In the genomic region with DNA sequence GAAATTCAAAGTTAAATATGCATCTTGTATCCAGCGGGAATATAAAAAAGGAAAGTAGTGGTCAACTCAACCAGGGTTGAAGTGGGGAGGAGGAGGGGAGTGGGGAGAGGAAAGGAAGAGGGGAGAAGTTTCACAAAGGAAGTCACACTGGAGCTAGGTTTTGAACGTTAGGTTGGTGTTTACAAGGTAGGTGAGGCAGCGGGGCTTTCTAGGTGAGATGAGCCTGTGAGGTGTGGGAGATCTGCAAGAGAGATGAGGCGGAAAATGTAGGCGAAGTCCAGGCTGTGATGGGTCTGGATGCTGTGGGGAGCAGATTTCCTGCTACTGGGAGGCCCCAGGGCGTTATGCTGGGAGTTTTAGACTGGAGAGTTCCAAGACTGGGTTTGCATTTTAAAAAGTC, we compare ENCODE assay signal across 19 cellular contexts. TPM values are rescaled to one million over a fixed set of nuclear protein-coding genes. Genes with fewer than 3 reads are reported as not detected.
DNase-seq lines count a peak whose midpoint lies in the region; ATAC-seq and TF ChIP-seq lines count a peak whose summit lies in the region.
"Had no signal": no experiment of that assay in that cellular context is flagged by ENCODE, and none has a peak within 500 bp of the region (broad histone marks: within the 10 kb centered on the region; RNA-seq: fewer than 3 reads in every experiment).

No MANE protein-coding gene starts in this region.

- WGBS in mesendoderm (ENCODE audit: extremely low coverage, insufficient coverage, low lambda C conversion rate) = no CpG with 5 or more reads among the region's 6 CpGs

- DNase-seq in activated CD4-positive, alpha-beta T cell treated with anti-CD3 and anti-CD28 coated beads for 36 hours = no peak
- DNase-seq in activated CD4-positive, alpha-beta T cell treated with anti-CD3 and anti-CD28 coated beads for 4 hours = no peak
- DNase-seq in GM12865 (ENCODE audit: low read depth) (peak; percentile 37), naive B cell (no peak), mesendoderm (no peak), inferior parietal cortex (ENCODE audit: extremely low spot score) (no peak)
- no peak for DNase-seq in activated CD8-positive, alpha-beta T cell treated with anti-CD3 and anti-CD28 coated beads for 36 hours
- DNase-seq: activated CD4-positive, CD25-positive, alpha-beta regulatory T cell treated with anti-CD3 and anti-CD28 coated beads, Interleukin-2, amount 50 U/mL, for 72 hours; NCI-H1930; NCI-H446; SHP77; stimulated activated CD4-positive, alpha-beta T cell treated with anti-CD3 and anti-CD28 coated beads, Interleukin-12 subunit alpha, Interleukin-12 subunit beta, amount 100 ng/mL, for 4 hours; upper lobe of right lung had no signal

- H3K36me3 Mint-ChIP-seq in activated CD4-positive, alpha-beta T cell treated with anti-CD3 and anti-CD28 coated beads for 36 hours (ENCODE audit: low read depth) = no peaks in the 10 kb centered on the region
- H3K36me3 Mint-ChIP-seq in activated CD8-positive, alpha-beta T cell treated with anti-CD3 and anti-CD28 coated beads for 36 hours (ENCODE audit: low read depth) = no peaks in the 10 kb centered on the region
- no peaks in the 10 kb centered on the region for H3K36me3 Mint-ChIP-seq in naive B cell
- H3K36me3 Mint-ChIP-seq: neural progenitor cell had no signal

- H3K36me3 ChIP-seq in mesendoderm (ENCODE audit: control insufficient read depth, insufficient read depth, low read length) = no peaks in the 10 kb centered on the region
- H3K36me3 ChIP-seq: neural progenitor cell, upper lobe of right lung had no signal

- TF ChIP-seq CTCF in GM12865 (IDR thresholded peaks at IDR 0.05; ENCODE audit: insufficient read depth, low read depth, low read length, missing control alignments) = no peak
- no peak for TF ChIP-seq CTCF in activated CD8-positive, alpha-beta T cell treated with anti-CD3 and anti-CD28 coated beads for 36 hours (IDR thresholded peaks at IDR 0.05)

- no peak overlapping the region for H2BK15ac ChIP-seq in mesendoderm (replicated peaks; ENCODE audit: low read depth)

- peak overlapping the region; percentile 30 for H3K27ac Mint-ChIP-seq in activated CD4-positive, alpha-beta T cell treated with anti-CD3 and anti-CD28 coated beads for 36 hours
- peak overlapping the region; percentile 37 for H3K27ac Mint-ChIP-seq in activated CD8-positive, alpha-beta T cell treated with anti-CD3 and anti-CD28 coated beads for 36 hours
- H3K27ac Mint-ChIP-seq in naive B cell = peak overlapping the region; percentile 65 to 88 (median 69)
- H3K27ac Mint-ChIP-seq: neural progenitor cell had no signal

- H3K27me3 ChIP-seq in mesendoderm (ENCODE audit: insufficient read depth, low read length, poor library complexity) = no peaks in the 10 kb centered on the region
- H3K27me3 ChIP-seq: hepatocyte, neural progenitor cell, upper lobe of right lung had no signal

- peaks cover 26% of the 10 kb centered on the region for H3K4me1 Mint-ChIP-seq in activated CD4-positive, alpha-beta T cell treated with anti-CD3 and anti-CD28 coated beads for 36 hours
- H3K4me1 Mint-ChIP-seq in activated CD8-positive, alpha-beta T cell treated with anti-CD3 and anti-CD28 coated beads for 36 hours (ENCODE audit: low read depth) = peaks cover 45% of the 10 kb centered on the region
- peaks cover 64 to 83% (median 77%) of the 10 kb centered on the region in 3 donors for H3K4me1 Mint-ChIP-seq in naive B cell

- CTCF ChIA-PET in activated CD4-positive, alpha-beta T cell treated with anti-CD3 and anti-CD28 coated beads for 36 hours (lab: Charles Lee) = interaction anchor here (0.6 to 1.0 kb wide), 5 partner anchors 19 to 235 kb away, joined by 3 to 4 read pairs (median 3); no protein-coding TSS in a partner anchor
- CTCF ChIA-PET in activated CD8-positive, alpha-beta T cell treated with anti-CD3 and anti-CD28 coated beads for 36 hours (lab: Charles Lee) = interaction anchor here (1.0 to 2.4 kb wide), 6 partner anchors 9 to 102 kb away, joined by 3 to 9 read pairs (median 4); a partner anchor contains a TSS

- H3K56ac ChIP-seq in mesendoderm (ENCODE audit: low read length) = no peak overlapping the region

- no peak overlapping the region for H4K8ac ChIP-seq in mesendoderm (ENCODE audit: low read depth, low read length)

- H2BK5ac ChIP-seq in mesendoderm (ENCODE audit: low read length) = no peak overlapping the region

- ATAC-seq in activated CD4-positive, alpha-beta T cell treated with anti-CD3 and anti-CD28 coated beads for 36 hours = no peak
- peak; percentile 25 for ATAC-seq in activated CD8-positive, alpha-beta T cell treated with anti-CD3 and anti-CD28 coated beads for 36 hours
- peak; percentile 22 to 29 for ATAC-seq in naive B cell (ENCODE audit: low read depth in 2 of 2)
- no peak for ATAC-seq in HG03439 (IDR thresholded peaks at IDR 0.05; ENCODE audit: unreplicated experiment)

- H3K79me2 ChIP-seq in mesendoderm (ENCODE audit: control insufficient read depth, insufficient read depth, low read length) = no peaks in the 10 kb centered on the region
- H3K79me2 ChIP-seq: hepatocyte had no signal

- no peak overlapping the region for H3K18ac ChIP-seq in mesendoderm (ENCODE audit: low read length)

- no peak overlapping the region for H3K27ac ChIP-seq in mesendoderm (ENCODE audit: low read depth, low read length)
- H3K27ac ChIP-seq: hepatocyte, neural progenitor cell, upper lobe of right lung had no signal

- H3K27me3 Mint-ChIP-seq in activated CD4-positive, alpha-beta T cell treated with anti-CD3 and anti-CD28 coated beads for 36 hours = no peaks in the 10 kb centered on the region
- no peaks in the 10 kb centered on the region for H3K27me3 Mint-ChIP-seq in activated CD8-positive, alpha-beta T cell treated with anti-CD3 and anti-CD28 coated beads for 36 hours
- no peaks in the 10 kb centered on the region for H3K27me3 Mint-ChIP-seq in naive B cell

- H2BK120ac ChIP-seq in mesendoderm (ENCODE audit: low read depth, low read length) = no peak overlapping the region

- no peaks in the 10 kb centered on the region for H3K4me1 ChIP-seq in mesendoderm (ENCODE audit: control insufficient read depth, low read depth, low read length)

- H3K79me1 ChIP-seq in mesendoderm (ENCODE audit: low read length) = no peaks in the 10 kb centered on the region

- no peak overlapping the region for H3K4me3 Mint-ChIP-seq in activated CD4-positive, alpha-beta T cell treated with anti-CD3 and anti-CD28 coated beads for 36 hours
- H3K4me3 Mint-ChIP-seq in activated CD8-positive, alpha-beta T cell treated with anti-CD3 and anti-CD28 coated beads for 36 hours = peak overlapping the region; percentile 6
- H3K4me3 Mint-ChIP-seq in naive B cell = peak overlapping the region in 7 of 8 donors; percentile 46 to 83 (median 66)
- H3K4me3 Mint-ChIP-seq: neural progenitor cell had no signal

- no peak overlapping the region for H3K9ac ChIP-seq in mesendoderm (ENCODE audit: low read length)
- H3K9ac ChIP-seq: neural progenitor cell had no signal

- H3K4me2 ChIP-seq in mesendoderm (ENCODE audit: low read length) = no peak overlapping the region
- H3K4me2 ChIP-seq: hepatocyte, neural progenitor cell had no signal

- intact Hi-C loops in activated CD4-positive, alpha-beta T cell treated with anti-CD3 and anti-CD28 coated beads for 36 hours (cut with DNase I, micrococcal nuclease) = no loop called here
- intact Hi-C loops in activated CD8-positive, alpha-beta T cell treated with anti-CD3 and anti-CD28 coated beads for 36 hours (cut with micrococcal nuclease) = no loop called here

- no peak overlapping the region for H3K4me3 ChIP-seq in GM12865 (ENCODE audit: low read depth, low read length)
- H3K4me3 ChIP-seq in mesendoderm (ENCODE audit: low read length) = no peak overlapping the region
- H3K4me3 ChIP-seq: hepatocyte, neural progenitor cell, upper lobe of right lung had no signal

- H3K4ac ChIP-seq in mesendoderm (ENCODE audit: low read depth, low read length) = no peak overlapping the region

- H3K9me3 Mint-ChIP-seq in activated CD4-positive, alpha-beta T cell treated with anti-CD3 and anti-CD28 coated beads for 36 hours (ENCODE audit: low read depth) = no peaks in the 10 kb centered on the region
- H3K9me3 Mint-ChIP-seq in activated CD8-positive, alpha-beta T cell treated with anti-CD3 and anti-CD28 coated beads for 36 hours = no peaks in the 10 kb centered on the region
- no peaks in the 10 kb centered on the region for H3K9me3 Mint-ChIP-seq in naive B cell

- H2AK5ac ChIP-seq in mesendoderm (ENCODE audit: low read length) = no peak overlapping the region

- H4K5ac ChIP-seq in mesendoderm (ENCODE audit: low read length) = no peak overlapping the region

- H3K23ac ChIP-seq in mesendoderm (ENCODE audit: low read length) = no peak overlapping the region

- POLR2A ChIA-PET in activated CD4-positive, alpha-beta T cell treated with anti-CD3 and anti-CD28 coated beads for 36 hours (lab: Charles Lee) = no interaction called here
- POLR2A ChIA-PET in activated CD8-positive, alpha-beta T cell treated with anti-CD3 and anti-CD28 coated beads for 36 hours (lab: Charles Lee) = interaction anchor here (0.6 to 1.0 kb wide), 3 partner anchors 9 to 63 kb away, joined by 3 read pairs; no protein-coding TSS in a partner anchor

RNA-seq across cellular contexts. Expression of a gene that starts 36.1 kb away (rescaled TPM):
- total RNA-seq in activated CD4-positive, alpha-beta T cell treated with anti-CD3 and anti-CD28 coated beads for 36 hours = not detected
- not detected for total RNA-seq in activated CD8-positive, alpha-beta T cell treated with anti-CD3 and anti-CD28 coated beads for 36 hours
- not detected for polyA plus RNA-seq in naive B cell (ENCODE audit: low read depth in 6 of 6)
- polyA plus RNA-seq in mesendoderm (2013, experiment 1 of 2) = not detected
- not detected for polyA plus RNA-seq in mesendoderm (2013, experiment 2 of 2)
- total RNA-seq: hepatocyte, kidney epithelial cell, mesenteric fat pad, pulmonary artery endothelial cell, upper lobe of right lung had no signal
- polyA plus RNA-seq: hepatocyte had no signal

RNA-seq across cellular contexts. Expression of a gene that starts 57.0 kb away (rescaled TPM):
- 1 to 10 TPM; 1.3 to 1.6 TPM for total RNA-seq in activated CD4-positive, alpha-beta T cell treated with anti-CD3 and anti-CD28 coated beads for 36 hours
- total RNA-seq in activated CD8-positive, alpha-beta T cell treated with anti-CD3 and anti-CD28 coated beads for 36 hours = under 1 TPM in 1 of 2 experiments, not detected in 1; 0.32 TPM
- under 1 TPM in 2 of 6 donors, not detected in 4; 0.17 to 0.31 TPM for polyA plus RNA-seq in naive B cell (ENCODE audit: low read depth in 6 of 6)
- polyA plus RNA-seq in mesendoderm (2013, experiment 1 of 2) = not detected
- not detected for polyA plus RNA-seq in mesendoderm (2013, experiment 2 of 2)
- total RNA-seq: hepatocyte, kidney epithelial cell, pulmonary artery endothelial cell had no signal

RNA-seq across cellular contexts. Expression of a gene that starts 58.7 kb away (rescaled TPM):
- total RNA-seq in activated CD4-positive, alpha-beta T cell treated with anti-CD3 and anti-CD28 coated beads for 36 hours = not detected
- total RNA-seq in activated CD8-positive, alpha-beta T cell treated with anti-CD3 and anti-CD28 coated beads for 36 hours = not detected
- not detected for polyA plus RNA-seq in naive B cell (ENCODE audit: low read depth in 6 of 6)
- polyA plus RNA-seq in mesendoderm (2013, experiment 1 of 2) = not detected
- polyA plus RNA-seq in mesendoderm (2013, experiment 2 of 2) = not detected
- total RNA-seq: kidney epithelial cell, mesenteric fat pad, pulmonary artery endothelial cell, upper lobe of right lung had no signal
- polyA plus RNA-seq: hepatocyte had no signal

Comparison
In these comparisons a context has a peak if more than half of its experiments do, and no peak if none do; other contexts are left out.
1. ATAC-seq: peak in activated CD8-positive, alpha-beta T cell treated with anti-CD3 and anti-CD28 coated beads for 36 hours (single experiment) and naive B cell (2 of 2); none in activated CD4-positive, alpha-beta T cell treated with anti-CD3 and anti-CD28 coated beads for 36 hours (single experiment) and HG03439 (single experiment).
2. Peak in every context shown above with its lines, with median percentiles within 50 percentile points of each other: H3K27ac Mint-ChIP-seq.